Comparison of ENCODE assay signal across 8 cellular contexts in genomic region chr7:100874577-100875355, GRCh38. TPM values are rescaled to one million over a fixed set of nuclear protein-coding genes. Genes with fewer than 3 reads are reported as not detected.
DNase-seq lines count a peak whose midpoint lies in the region; ATAC-seq, FAIRE-seq and TF ChIP-seq lines count a peak whose summit lies in the region.

SRRT (plus strand) TSS chr7:100875103; CDS start chr7:100875591, 488 bp downstream.

- TSS peak; percentile 98 for BruUV-seq in HepG2 (replicated peaks; lab: Mats Ljungman, UMichigan)

- TF ChIP-seq CTCF in CD14-positive monocyte (IDR thresholded peaks at IDR 0.05) (peak; percentile 25), HepG2 (CRISPR knock-in tag; IDR thresholded peaks at IDR 0.05) (peak; percentile 16)

- peaks cover 45% of the 10 kb centered on the region for H3K4me1 ChIP-seq in HepG2 (ENCODE audit: insufficient read depth, low read length)

- FAIRE-seq in HepG2 (lab: Jason Lieb, UNC): peak; percentile 97

- POLR2A ChIA-PET in HepG2 (lab: Yijun Ruan, JAX): interaction anchor here (0.5 to 2.6 kb wide), 37 partner anchors 11 to 446 kb away, joined by 3 to 141 read pairs (median 4); partner anchors contain the start of genes ACHE, EPHB4, FBXO24 and FIS1

- peak within 1 kb of the TSS; percentile 92 to 98 (median 95) for H3K27ac Mint-ChIP-seq in CD14-positive monocyte

- no peaks in the 10 kb centered on the region for H3K9me3 ChIP-seq in HepG2 (ENCODE audit: low read length)

- H4K20me1 ChIP-seq in HepG2 (ENCODE audit: insufficient read depth, low read length): peaks cover 20% of the 10 kb centered on the region

- DNase-seq in CD14-positive monocyte (ENCODE audit: low spot score) (peak; percentile 97), NCI-H774 (lab: John Stamatoyannopoulos, UW) (peak; percentile 98), dermis blood vessel endothelial cell (peak; percentile 99), HepG2 (ENCODE audit: low spot score) (peak; percentile 94)
- peak; percentile 98 to 99 for DNase-seq in activated CD4-positive, alpha-beta T cell treated with anti-CD3 and anti-CD28 coated beads, Interleukin-2, amount 50 U/mL, for 4 hours
- peak; percentile 99 for DNase-seq in stimulated activated CD4-positive, alpha-beta T cell treated with anti-CD3 and anti-CD28 coated beads, Interleukin-4, amount 100 ng/mL, for 1 hour

- intact Hi-C loops in CD14-positive monocyte (cut with micrococcal nuclease): loop anchor here in 1 of 2 donors (1.0 kb wide), 1 partner anchor 13 kb away; no protein-coding TSS in a partner anchor
- intact Hi-C loops in HepG2 (cut with micrococcal nuclease; ENCODE audit: unreplicated experiment): loop anchor here (1.0 kb wide), 1 partner anchor 168 kb away; the partner anchor contains the start of gene POP7

- peak in 1 of 2 experiments; percentile 29; a peak in 1 of 4 replicates for TF ChIP-seq EP300 in HepG2 (IDR thresholded peaks at IDR 0.05; ENCODE audit: low read depth in 2 of 2, low read length in 2 of 2)
- no peak for TF ChIP-seq EP300 in HepG2 (CRISPR knock-in tag; IDR thresholded peaks at IDR 0.05; ENCODE audit: borderline replicate concordance)

- TF ChIP-seq POLR2A in HepG2 (IDR thresholded peaks at IDR 0.05; ENCODE audit: insufficient read depth in 1 of 2, low read depth in 2 of 2, low read length in 2 of 2): peak; percentile 91 to 98

- TF ChIP-seq RAD21 in HepG2 (CRISPR knock-in tag; IDR thresholded peaks at IDR 0.05): no peak; the same call in 1 of the 2 replicates

- peak within 1 kb of the TSS; percentile 97 for H3K4me3 Mint-ChIP-seq in CD14-positive monocyte

- ATAC-seq in GM19372 (IDR thresholded peaks at IDR 0.05; ENCODE audit: low read depth, unreplicated experiment) (peak; percentile 95), HG03558 (IDR thresholded peaks at IDR 0.05; ENCODE audit: extremely low read depth, unreplicated experiment) (peak; percentile 52), HepG2 (peak; percentile 94)

- no peak within 1 kb of the TSS for H2AFZ ChIP-seq in HepG2 (ENCODE audit: low read length)

- in situ Hi-C loops in HepG2 (cut with HindIII; ENCODE audit: extremely low pct_ligation_motif_present, low pct_unique_long_range_greater_than_20kb): loop anchor here (25.0 kb wide), 1 partner anchor 413 kb away; no protein-coding TSS in a partner anchor

- peaks cover 30% of the 10 kb centered on the region for H3K4me1 Mint-ChIP-seq in CD14-positive monocyte

- peaks cover 45 to 51% of the 10 kb centered on the region in 2 donors for H3K36me3 Mint-ChIP-seq in CD14-positive monocyte

- peaks cover 1 to 26% of the 10 kb centered on the region in 2 experiments for H3K36me3 ChIP-seq in HepG2 (replicated peaks in 1 of 2; ENCODE audit: control insufficient read depth in 1 of 2, insufficient read depth in 2 of 2, low read length in 2 of 2)

- peak within 1 kb of the TSS; percentile 94 for H3K4me2 ChIP-seq in HepG2 (ENCODE audit: low read depth, low read length)

- peaks cover 0 to 2% of the 10 kb centered on the region in 2 experiments; a peak in 1 of 5 replicates for H3K27me3 ChIP-seq in HepG2 (ENCODE audit: control insufficient read depth in 1 of 2, insufficient read depth in 2 of 2, low read length in 2 of 2)

- peaks cover 46% of the 10 kb centered on the region for H3K79me2 ChIP-seq in HepG2 (ENCODE audit: insufficient read depth, low read length)

- CTCF ChIA-PET in HepG2 (lab: Yijun Ruan, JAX; ENCODE audit: low intra/inter-chr PET ratio, low total read pairs): no interaction called here

- peaks cover 0 to 5% (median 0%) of the 10 kb centered on the region in 7 donors for H3K9me3 Mint-ChIP-seq in CD14-positive monocyte

- peak within 1 kb of the TSS; percentile 87 for H3K27ac ChIP-seq in HepG2 (ENCODE audit: extremely low read length, insufficient read depth, low read length)

- WGBS in HepG2 (ENCODE audit: low lambda C conversion rate): under 1% methylated on average over 31 of the region's 79 CpGs

- peak within 1 kb of the TSS; percentile 84 to 89 (median 86) for H3K4me3 ChIP-seq in HepG2 (replicated peaks in 1 of 3; ENCODE audit: insufficient read depth in 1 of 3, low read depth in 2 of 3, low read length in 3 of 3)

- peak within 1 kb of the TSS; percentile 91 for H3K9ac ChIP-seq in HepG2 (ENCODE audit: insufficient read depth, low read depth, low read length)

- peaks cover 0 to 8% (median 0%) of the 10 kb centered on the region in 3 donors for H3K27me3 Mint-ChIP-seq in CD14-positive monocyte (ENCODE audit: low read depth in 3 of 3)

TF ChIP-seq in HepG2, 621 proteins besides CTCF, POLR2A, EP300 and RAD21 (continues in another document):
- TF ChIP-seq ZNF883 (CRISPR knock-in tag; IDR thresholded peaks at IDR 0.05; ENCODE audit: not compliant biosample characterization) (peak; percentile 72), SRF (IDR thresholded peaks at IDR 0.05; ENCODE audit: low read depth, low read length) (peak; percentile 25; the same call in 1 of the 2 replicates), ZNF138 (CRISPR knock-in tag; IDR thresholded peaks at IDR 0.05; ENCODE audit: low read depth) (peak; percentile 36; the same call in 1 of the 2 replicates), ZNF589 (CRISPR knock-in tag; conservative IDR thresholded peaks at IDR 0.05) (0 out of 2 replicates have a peak, but pooled peaks have one; percentile 69), CREB3 (CRISPR knock-in tag; IDR thresholded peaks at IDR 0.05) (0 out of 2 replicates have a peak, but pooled peaks have one; percentile 54), PHF8 (CRISPR knock-in tag; IDR thresholded peaks at IDR 0.05) (peak; percentile 82), ZNF512 (CRISPR knock-in tag; IDR thresholded peaks at IDR 0.05) (0 out of 2 replicates have a peak, but pooled peaks have one; percentile 40), ARNTL (CRISPR knock-in tag; IDR thresholded peaks at IDR 0.05) (peak; percentile 66; the same call in 1 of the 2 replicates), SRSF1 (optimal IDR thresholded peaks at IDR 0.05; ENCODE audit: low read depth, low read length) (peak; percentile 92)
- TF ChIP-seq, protein P1, sequence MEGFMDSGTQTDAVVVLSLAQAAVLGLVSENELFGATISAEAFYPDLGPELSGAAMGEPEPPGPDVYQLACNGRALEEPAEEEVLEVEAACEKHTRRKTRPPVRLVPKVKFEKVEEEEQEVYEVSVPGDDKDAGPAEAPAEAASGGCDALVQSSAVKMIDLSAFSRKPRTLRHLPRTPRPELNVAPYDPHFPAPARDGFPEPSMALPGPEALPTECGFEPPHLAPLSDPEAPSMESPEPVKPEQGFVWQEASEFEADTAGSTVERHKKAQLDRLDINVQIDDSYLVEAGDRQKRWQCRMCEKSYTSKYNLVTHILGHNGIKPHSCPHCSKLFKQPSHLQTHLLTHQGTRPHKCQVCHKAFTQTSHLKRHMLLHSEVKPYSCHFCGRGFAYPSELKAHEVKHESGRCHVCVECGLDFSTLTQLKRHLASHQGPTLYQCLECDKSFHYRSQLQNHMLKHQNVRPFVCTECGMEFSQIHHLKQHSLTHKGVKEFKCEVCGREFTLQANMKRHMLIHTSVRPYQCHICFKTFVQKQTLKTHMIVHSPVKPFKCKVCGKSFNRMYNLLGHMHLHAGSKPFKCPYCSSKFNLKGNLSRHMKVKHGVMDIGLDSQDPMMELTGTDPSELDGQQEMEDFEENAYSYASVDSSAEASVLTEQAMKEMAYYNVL (CRISPR knock-in tag; IDR thresholded peaks at IDR 0.05; ENCODE audit: borderline replicate concordance): peak; percentile 51; the same call in 1 of the 2 replicates

RNA-seq across cellular contexts. Expression of gene SRRT, which starts in this region (rescaled TPM):
- polyA plus RNA-seq in CD14-positive monocyte: 10 to 100 TPM; 26.9 to 29.6 TPM
- total RNA-seq in dermis blood vessel endothelial cell: 43.9 and 53.9 TPM in 2 replicates
- 79.1 and 106 TPM in 2 replicates for total RNA-seq in HepG2 (2016; rRNA removed; fragmentation: Illumina TruSeq; extraction: Trizol)
- 11.8 and 17.5 TPM in 2 replicates for total RNA-seq in HepG2 (2016; cell fraction: cytosol; rRNA removed; fragmentation: Illumina TruSeq; extraction: Trizol; ENCODE audit: low read depth)
- 56.7 and 113 TPM in 2 replicates for total RNA-seq in HepG2 (2016; cell fraction: insoluble cytoplasmic fraction; rRNA removed; fragmentation: Illumina TruSeq; extraction: Trizol)
- 21.7 and 29.6 TPM in 2 replicates for total RNA-seq in HepG2 (2016; cell fraction: membrane; rRNA removed; fragmentation: Illumina TruSeq; extraction: Trizol)
- 78.9 and 79.0 TPM in 2 replicates for total RNA-seq in HepG2 (2016; cell fraction: nucleus; rRNA removed; fragmentation: Illumina TruSeq; extraction: Trizol)
- 26.2 and 30.4 TPM in 2 replicates for polyA plus RNA-seq in HepG2 (2011; rRNA removed)
- 9.4 and 12.5 TPM in 2 replicates for polyA plus RNA-seq in HepG2 (2011; cell fraction: cytosol; rRNA removed)
- 220 and 271 TPM in 2 replicates for polyA plus RNA-seq in HepG2 (2011; cell fraction: nucleus; rRNA removed)
- 52.9 and 58.7 TPM in 2 replicates for polyA plus RNA-seq in HepG2 (2012)
- 12.1 and 13.2 TPM in 2 replicates for polyA plus RNA-seq in HepG2 (2016; cell fraction: cytosol; fragmentation: Illumina TruSeq; extraction: Trizol; ENCODE audit: low read depth)
- 72.8 and 96.9 TPM in 2 replicates for polyA plus RNA-seq in HepG2 (2016; cell fraction: insoluble cytoplasmic fraction; fragmentation: Illumina TruSeq; extraction: Trizol; ENCODE audit: low read depth)
- polyA plus RNA-seq in HepG2 (2016; cell fraction: membrane; fragmentation: Illumina TruSeq; extraction: Trizol; ENCODE audit: low read depth): 17.7 and 23.3 TPM in 2 replicates
- polyA plus RNA-seq in HepG2 (2016; cell fraction: nucleus; fragmentation: Illumina TruSeq; extraction: Trizol; ENCODE audit: insufficient read depth, low read depth): 226 and 281 TPM in 2 replicates
- polyA minus RNA-seq in HepG2 (2011; rRNA and poly(A)+ RNA removed; ENCODE audit: low replicate concordance): 23.1 and 63.7 TPM in 2 replicates
- 17.7 and 23.7 TPM in 2 replicates for polyA minus RNA-seq in HepG2 (2011; cell fraction: cytosol; rRNA and poly(A)+ RNA removed)
- 55.4 and 59.5 TPM in 2 replicates for polyA minus RNA-seq in HepG2 (2011; cell fraction: nucleus; rRNA and poly(A)+ RNA removed)

Comparison
In these comparisons a context has a peak if more than half of its experiments do, and no peak if none do; other contexts are left out.
1. Peak in every context shown above with its lines: DNase-seq, ATAC-seq, H3K4me3 ChIP-seq and H3K27ac ChIP-seq.